Comparison of ENCODE assay signal across 20 cellular contexts in genomic region chr10:11057018-11057417, GRCh38.
"Had no signal": no experiment of that assay in that cellular context is flagged by ENCODE, and none has a peak within 500 bp of the region (broad histone marks: within the 10 kb centered on the region; RNA-seq: fewer than 3 reads in every experiment).

No MANE protein-coding gene starts in this region.

- ATAC-seq: gastrocnemius medialis, SK-N-SH treated with all-trans-retinoic acid at 6 μM for 48 hours, T-cell had no signal

- H3K4me1 ChIP-seq: gastrocnemius medialis, parathyroid adenoma, thyroid gland had no signal

- H3K9me3 Mint-ChIP-seq: activated B cell treated with CpG ODN at 0.5 μM for 24 hours; activated CD4-positive, alpha-beta memory T cell treated with anti-CD3 and anti-CD28 coated beads for 36 hours; activated naive CD8-positive, alpha-beta T cell treated with anti-CD3 and anti-CD28 coated beads for 36 hours; T-cell had no signal

- H3K4me3 Mint-ChIP-seq: activated B cell treated with CpG ODN at 0.5 μM for 24 hours; activated CD4-positive, alpha-beta memory T cell treated with anti-CD3 and anti-CD28 coated beads for 36 hours; activated naive CD8-positive, alpha-beta T cell treated with anti-CD3 and anti-CD28 coated beads for 36 hours; neural crest cell; T-cell had no signal

- H3K27me3 ChIP-seq: gastrocnemius medialis, thyroid gland had no signal

- DNase-seq: activated B cell treated with CpG ODN at 0.5 μM for 24 hours; activated CD4-positive, alpha-beta memory T cell treated with anti-CD3 and anti-CD28 coated beads for 36 hours; activated CD4-positive, alpha-beta T cell treated with anti-CD3 and anti-CD28 coated beads for 4 hours; activated naive CD8-positive, alpha-beta T cell treated with anti-CD3 and anti-CD28 coated beads for 36 hours; activated T-cell treated with anti-CD3 and anti-CD28 coated beads for 4 hours; anterior cingulate cortex; cortex of kidney; effector CD4-positive, alpha-beta T cell; gastrocnemius medialis; left cardiac atrium; stimulated activated CD4-positive, alpha-beta T cell treated with anti-CD3 and anti-CD28 coated beads, Interleukin-12 subunit alpha, Interleukin-12 subunit beta, amount 100 ng/mL, for 4 hours; stimulated activated CD4-positive, alpha-beta T cell treated with anti-CD3 and anti-CD28 coated beads, Interleukin-1b, Interleukin-23, amount 100 ng/mL, for 48 hours; stimulated activated CD8-positive, alpha-beta memory T cell treated with anti-CD3 and anti-CD28 coated beads, Interleukin-4, amount 100 ng/mL, for 48 hours; stimulated activated naive CD4-positive, alpha-beta T cell; T-cell; T-helper 9 cell; thyroid gland had no signal

- H3K27ac Mint-ChIP-seq: activated B cell treated with CpG ODN at 0.5 μM for 24 hours; activated CD4-positive, alpha-beta memory T cell treated with anti-CD3 and anti-CD28 coated beads for 36 hours; activated naive CD8-positive, alpha-beta T cell treated with anti-CD3 and anti-CD28 coated beads for 36 hours; T-cell had no signal

- H3K36me3 ChIP-seq: gastrocnemius medialis, thyroid gland had no signal

- H3K27ac ChIP-seq: gastrocnemius medialis, parathyroid adenoma, thyroid gland had no signal

- H3K9me3 ChIP-seq: gastrocnemius medialis, thyroid gland had no signal

- H3K36me3 Mint-ChIP-seq: activated CD4-positive, alpha-beta memory T cell treated with anti-CD3 and anti-CD28 coated beads for 36 hours; activated naive CD8-positive, alpha-beta T cell treated with anti-CD3 and anti-CD28 coated beads for 36 hours; T-cell had no signal

- H3K4me3 ChIP-seq: gastrocnemius medialis, thyroid gland had no signal

- H3K4me1 Mint-ChIP-seq: activated B cell treated with CpG ODN at 0.5 μM for 24 hours; activated naive CD8-positive, alpha-beta T cell treated with anti-CD3 and anti-CD28 coated beads for 36 hours; T-cell had no signal
